Comparison of ENCODE assay signal across 26 cellular contexts in the genomic region with DNA sequence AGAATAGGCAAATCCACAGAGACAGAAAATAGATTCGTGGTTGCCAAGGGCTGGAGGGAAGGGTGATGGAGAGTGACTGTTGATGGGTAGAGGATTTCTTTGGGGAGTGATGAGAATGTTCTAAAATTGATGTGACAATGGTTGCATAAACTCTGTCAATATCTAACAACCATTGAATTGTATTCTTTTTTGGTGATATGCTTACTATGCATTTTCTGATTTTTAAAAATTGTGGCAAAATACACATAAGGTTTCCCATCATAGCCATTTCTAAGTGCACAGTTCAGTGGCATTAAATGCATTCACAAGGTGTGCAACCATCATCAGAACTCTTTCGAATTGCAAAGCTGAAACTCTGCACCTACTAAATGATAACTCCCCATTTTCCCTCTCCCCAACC. TPM values are rescaled to one million over a fixed set of nuclear protein-coding genes. Genes with fewer than 3 reads are reported as not detected.
"Had no signal": no experiment of that assay in that cellular context is flagged by ENCODE, and none has a peak within 500 bp of the region (broad histone marks: within the 10 kb centered on the region; RNA-seq: fewer than 3 reads in every experiment).

No MANE protein-coding gene starts in this region.

- ATAC-seq: gastrocnemius medialis, heart right ventricle, left cardiac atrium, left lung, left ventricle myocardium superior, lower lobe of right lung, mucosa of descending colon had no signal

- H3K4me3 Mint-ChIP-seq: mesothelial cell of epicardium, naive B cell had no signal

- H3K27ac ChIP-seq: coronary artery, dorsolateral prefrontal cortex, esophagus squamous epithelium, gastrocnemius medialis, heart right ventricle, left lung, lower lobe of right lung had no signal

- H3K4me3 ChIP-seq: coronary artery, dorsolateral prefrontal cortex, esophagus squamous epithelium, gastrocnemius medialis, heart right ventricle, left lung, lower lobe of right lung, mucosa of descending colon had no signal

- H3K27me3 ChIP-seq: dorsolateral prefrontal cortex, esophagus squamous epithelium, gastrocnemius medialis, heart right ventricle, left lung had no signal

- H3K36me3 ChIP-seq: gastrocnemius medialis had no signal

- H3K4me1 Mint-ChIP-seq: naive B cell had no signal

- H3K9me3 ChIP-seq: esophagus squamous epithelium, gastrocnemius medialis, lower lobe of right lung, mucosa of descending colon had no signal

- FAIRE-seq: colon, endothelial cell of umbilical vein, islet of Langerhans, keratinocyte had no signal

- H3K27ac Mint-ChIP-seq: mesothelial cell of epicardium had no signal

- H3K4me1 ChIP-seq: gastrocnemius medialis, heart right ventricle, left lung, lower lobe of right lung had no signal

- DNase-seq: dermis blood vessel endothelial cell; dorsolateral prefrontal cortex; effector CD4-positive, alpha-beta T cell; effector memory CD4-positive, alpha-beta T cell; esophagus squamous epithelium; foreskin fibroblast; foreskin melanocyte; gastrocnemius medialis; glutamatergic neuron; head of caudate nucleus; heart right ventricle; hippocampal formation; left cardiac atrium; left lung; left ventricle myocardium superior; lower lobe of right lung; mesenchymal stem cell; mucosa of descending colon; naive B cell had no signal

RNA-seq across cellular contexts. Expression of a gene that starts 44.2 kb away (rescaled TPM):
- total RNA-seq: myocyte had no signal
- polyA plus RNA-seq: keratinocyte had no signal
